In the genomic region with DNA sequence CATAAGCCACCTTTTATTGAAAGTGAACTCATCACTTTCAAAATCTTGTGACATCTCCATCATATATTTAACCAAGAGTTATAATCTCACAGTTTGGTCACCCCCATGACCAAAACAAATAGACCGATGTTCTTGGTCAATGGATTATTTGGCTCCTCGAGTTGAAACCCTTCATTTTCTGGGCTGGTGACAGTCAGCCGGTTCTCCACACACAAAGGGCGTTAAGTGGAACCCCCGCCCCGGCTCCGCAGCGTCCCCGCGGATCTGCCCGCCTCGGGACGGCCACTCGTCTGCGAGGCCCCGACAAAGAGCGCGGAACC, we compare ENCODE assay signal across 8 cellular contexts.
DNase-seq lines count a peak whose midpoint lies in the region; ATAC-seq lines count a peak whose summit lies in the region.

No MANE protein-coding gene starts in this region.

- no peak overlapping the region for H2AFZ ChIP-seq in ACC112 (ENCODE audit: low read length, unreplicated experiment)

- no peak for DNase-seq in caudate nucleus (lab: John Stamatoyannopoulos, UW)
- DNase-seq in kidney glomerular epithelial cell (lab: John Stamatoyannopoulos, UW) = no peak
- DNase-seq in NCI-H2029 (lab: John Stamatoyannopoulos, UW) = no peak
- no peak for DNase-seq in medulla oblongata (ENCODE audit: extremely low spot score)

- H3K36me3 ChIP-seq in ACC112 (ENCODE audit: insufficient read depth, low read length) (no peaks in the 10 kb centered on the region), HUES6 (ENCODE audit: control insufficient read depth, insufficient read depth, low read length) (peaks cover 3% of the 10 kb centered on the region; the same call in 1 of the 2 replicates), muscle layer of duodenum (ENCODE audit: control insufficient read depth in 1 of 2, insufficient read depth in 2 of 2, low read length in 2 of 2) (no peaks in the 10 kb centered on the region)

- H3K9me3 ChIP-seq in HUES6 (ENCODE audit: control insufficient read depth, insufficient read depth, low read depth, low read length) (no peaks in the 10 kb centered on the region), muscle layer of duodenum (ENCODE audit: control insufficient read depth in 1 of 2, low read length in 2 of 2) (no peaks in the 10 kb centered on the region)

- H3K27ac ChIP-seq in ACC112 (ENCODE audit: low read depth, low read length) (peak overlapping the region; percentile 73), HUES6 (ENCODE audit: low read depth, low read length) (peak overlapping the region; percentile 55; the same call in 1 of the 2 replicates), caudate nucleus (ENCODE audit: low read depth, low read length) (peak overlapping the region; percentile 40), muscle layer of duodenum (ENCODE audit: low read length) (peak overlapping the region; percentile 89)

- peak overlapping the region; percentile 92 for H3K9ac ChIP-seq in HUES6 (ENCODE audit: low read length)

- H3K4me1 ChIP-seq in ACC112 (ENCODE audit: control insufficient read depth, insufficient read depth, low read length, unreplicated experiment) (peaks cover 32% of the 10 kb centered on the region), HUES6 (ENCODE audit: control insufficient read depth, insufficient read depth, low read length) (peaks cover 19% of the 10 kb centered on the region), muscle layer of duodenum (ENCODE audit: control insufficient read depth in 1 of 2, insufficient read depth in 2 of 2, low read length in 2 of 2) (peaks cover 14 to 20% of the 10 kb centered on the region in 2 donors)

- peak overlapping the region; percentile 73 for H3K4me3 ChIP-seq in ACC112 (ENCODE audit: low read depth, low read length)
- H3K4me3 ChIP-seq in HUES6 (ENCODE audit: low read depth, low read length) = peak overlapping the region; percentile 92
- H3K4me3 ChIP-seq in muscle layer of duodenum (ENCODE audit: low read depth in 1 of 2, low read length in 2 of 2) = peak overlapping the region; percentile 80 to 81

- ATAC-seq in HG02973 (IDR thresholded peaks at IDR 0.05; ENCODE audit: unreplicated experiment) = no peak

- no peaks in the 10 kb centered on the region for H3K27me3 ChIP-seq in ACC112 (ENCODE audit: insufficient read depth, low read length)
- H3K27me3 ChIP-seq in HUES6 (ENCODE audit: control insufficient read depth, insufficient read depth, low read length) = no peaks in the 10 kb centered on the region
- H3K27me3 ChIP-seq in muscle layer of duodenum (ENCODE audit: low read depth, low read length) = no peaks in the 10 kb centered on the region

- H3K79me2 ChIP-seq in ACC112 (ENCODE audit: control insufficient read depth, insufficient read depth, low read length, unreplicated experiment) = peaks cover 45% of the 10 kb centered on the region
